8 cellular contexts compared by ENCODE assay signal in the genomic region with DNA sequence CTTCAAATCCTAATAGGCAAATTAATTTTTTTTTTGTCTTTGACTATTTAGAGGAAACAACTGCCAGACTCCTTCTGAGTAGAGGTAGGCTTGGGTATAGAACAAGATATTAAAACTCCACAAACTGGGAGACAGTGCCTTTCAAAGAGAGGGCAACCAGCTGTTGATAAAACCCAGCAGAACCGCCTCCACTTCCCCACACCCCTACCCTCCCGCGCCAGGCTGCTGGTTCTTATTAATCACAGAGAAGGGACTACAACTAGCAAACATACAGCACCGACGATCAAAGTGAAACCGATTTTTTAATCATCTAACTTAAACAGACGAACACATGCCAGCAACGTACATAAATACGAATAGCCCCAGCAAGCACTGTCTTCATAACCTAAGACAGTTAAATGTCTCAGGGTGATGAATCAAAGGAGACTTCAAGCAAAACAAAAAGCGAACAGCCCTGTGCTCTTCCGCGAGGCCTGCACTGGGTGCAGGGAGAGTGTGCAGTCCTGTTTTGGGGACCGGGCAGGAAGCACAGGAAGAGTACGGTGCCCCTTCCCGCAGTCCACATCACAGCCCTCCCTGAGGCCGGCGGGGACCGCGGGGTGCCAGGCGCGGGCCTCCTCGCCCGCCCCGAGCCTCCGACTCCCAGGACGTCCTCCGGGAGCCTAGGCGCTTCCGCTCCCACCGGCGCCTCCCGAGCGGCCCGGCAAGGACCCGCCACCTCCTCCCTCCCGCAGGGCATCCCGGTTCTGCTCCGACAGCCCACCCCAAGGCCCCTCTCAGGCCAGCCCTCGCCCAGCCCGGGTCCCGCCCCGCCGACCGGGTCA.
DNase-seq lines count a peak whose midpoint lies in the region; FAIRE-seq and TF ChIP-seq lines count a peak whose summit lies in the region.

No MANE protein-coding gene starts in this region.

- DNase-seq in D341Med (ENCODE audit: low spot score) (peak; percentile 47), GM20000 (ENCODE audit: low spot score) (peak; percentile 71), HS-27A (ENCODE audit: low read depth) (peak; percentile 31), T-helper 9 cell (peak; percentile 10), bronchial epithelial cell (ENCODE audit: low read depth) (peak; percentile 61), islet precursor cell (peak; percentile 72), smooth muscle cell of the brain vasculature (ENCODE audit: low read depth, low spot score) (peak; percentile 18), NCI-H187 treated with DMSO at 0.1 percent for 48 hours (lab: John Stamatoyannopoulos, UW) (no peak)

- no peak for FAIRE-seq in bronchial epithelial cell (lab: Jason Lieb, UNC)

- peak overlapping the region; percentile 93 for H3K4me3 ChIP-seq in bronchial epithelial cell (ENCODE audit: low read depth, low read length)

- TF ChIP-seq CTCF in GM20000 (IDR thresholded peaks at IDR 0.05; ENCODE audit: extremely low read depth, missing control alignments) (no peak), bronchial epithelial cell (IDR thresholded peaks at IDR 0.05; ENCODE audit: insufficient read depth, low read length, severe bottlenecking) (no peak)

- H3K27me3 ChIP-seq in bronchial epithelial cell (ENCODE audit: control insufficient read depth, insufficient read depth, low read length) = no peaks in the 10 kb centered on the region

- no peaks in the 10 kb centered on the region for H3K36me3 ChIP-seq in bronchial epithelial cell (ENCODE audit: control insufficient read depth, insufficient read depth, low read length)
